10 cellular contexts compared by ENCODE assay signal in genomic region chr2:95345066-95345414, GRCh38. TPM values are rescaled to one million over a fixed set of nuclear protein-coding genes. Genes with fewer than 3 reads are reported as not detected.
A peak's percentile ranks its signal among the peaks of the same experiment; 100 is the strongest.
DNase-seq lines count a peak whose midpoint lies in the region; ATAC-seq and TF ChIP-seq lines count a peak whose summit lies in the region.
"Had no signal": no experiment of that assay in that cellular context is flagged by ENCODE, and none has a peak within 500 bp of the region (broad histone marks: within the 10 kb centered on the region; RNA-seq: fewer than 3 reads in every experiment).

No MANE protein-coding gene starts in this region.

- no peaks in the 10 kb centered on the region for H3K9me2 ChIP-seq in SK-N-SH

- no peak for ATAC-seq in SK-N-SH treated with all-trans-retinoic acid at 6 μM for 48 hours
- ATAC-seq in activated CD8-positive, alpha-beta T cell treated with anti-CD3 and anti-CD28 coated beads for 36 hours = no peak
- ATAC-seq in stimulated activated naive B cell treated with anti-CD40 and anti-IgM and Interleukin-4, amounts not matched to agents 10 μg/mL and 1 μg/mL and 100 μg/mL, for 72 hours (replicated peaks) = no peak

- CTCF ChIA-PET in SK-N-SH (lab: Yijun Ruan, JAX) = interaction anchor here (0.5 to 3.6 kb wide), 31 partner anchors 9 to 385 kb away, joined by 3 to 40 read pairs (median 4); partner anchors contain the start of genes FAHD2A and ZNF514
- CTCF ChIA-PET in activated CD8-positive, alpha-beta T cell treated with anti-CD3 and anti-CD28 coated beads for 36 hours (lab: Charles Lee) = interaction anchor here (0.7 to 1.9 kb wide), 23 partner anchors 8 to 268 kb away, joined by 3 to 16 read pairs (median 4); partner anchors contain the start of gene FAHD2A
- CTCF ChIA-PET in activated CD4-positive, alpha-beta memory T cell treated with anti-CD3 and anti-CD28 coated beads for 36 hours (lab: Charles Lee) = interaction anchor here (0.7 to 2.4 kb wide), 16 partner anchors 10 to 388 kb away, joined by 3 to 13 read pairs (median 4); partner anchors contain the start of genes FAHD2A and MAL

- H3K4me1 Mint-ChIP-seq in activated CD8-positive, alpha-beta T cell treated with anti-CD3 and anti-CD28 coated beads for 36 hours (ENCODE audit: low read depth) = no peaks in the 10 kb centered on the region
- H3K4me1 Mint-ChIP-seq in stimulated activated naive B cell treated with anti-CD40 and anti-IgM and Interleukin-4, amounts not matched to agents 10 μg/mL and 1 μg/mL and 100 μg/mL, for 72 hours = peaks cover 3 to 11% of the 10 kb centered on the region in 2 donors
- H3K4me1 Mint-ChIP-seq in activated CD4-positive, alpha-beta memory T cell treated with anti-CD3 and anti-CD28 coated beads for 36 hours (ENCODE audit: low read depth) = no peaks in the 10 kb centered on the region
- H3K4me1 Mint-ChIP-seq: activated naive CD4-positive, alpha-beta T cell treated with anti-CD3 and anti-CD28 coated beads, Interleukin-2, amount 50 U/mL, for 24 hours had no signal

- H3K27me3 ChIP-seq in SK-N-SH (ENCODE audit: insufficient read depth) (peaks cover 68% of the 10 kb centered on the region), iPS-15b (ENCODE audit: control insufficient read depth, insufficient read depth, low read length) (peaks cover 61% of the 10 kb centered on the region)

- H3K4me3 ChIP-seq in SK-N-SH (ENCODE audit: low read depth in 2 of 2, low read length in 1 of 2) (peak overlapping the region; percentile 51 to 70), iPS-15b (ENCODE audit: low read depth, low read length) (peak overlapping the region; percentile 69)

- no peaks in the 10 kb centered on the region for H3K79me2 ChIP-seq in SK-N-SH (ENCODE audit: insufficient read depth)

- H3K4me2 ChIP-seq in SK-N-SH = peak overlapping the region; percentile 99

- no peak overlapping the region for H3K27ac Mint-ChIP-seq in activated CD8-positive, alpha-beta T cell treated with anti-CD3 and anti-CD28 coated beads for 36 hours
- H3K27ac Mint-ChIP-seq in stimulated activated naive B cell treated with anti-CD40 and anti-IgM and Interleukin-4, amounts not matched to agents 10 μg/mL and 1 μg/mL and 100 μg/mL, for 72 hours = no peak overlapping the region
- H3K27ac Mint-ChIP-seq in activated CD4-positive, alpha-beta memory T cell treated with anti-CD3 and anti-CD28 coated beads for 36 hours = no peak overlapping the region
- H3K27ac Mint-ChIP-seq: activated naive CD4-positive, alpha-beta T cell treated with anti-CD3 and anti-CD28 coated beads, Interleukin-2, amount 50 U/mL, for 24 hours had no signal

- H3K9me3 Mint-ChIP-seq in activated CD8-positive, alpha-beta T cell treated with anti-CD3 and anti-CD28 coated beads for 36 hours = no peaks in the 10 kb centered on the region
- H3K9me3 Mint-ChIP-seq in stimulated activated naive B cell treated with anti-CD40 and anti-IgM and Interleukin-4, amounts not matched to agents 10 μg/mL and 1 μg/mL and 100 μg/mL, for 72 hours = no peaks in the 10 kb centered on the region
- no peaks in the 10 kb centered on the region for H3K9me3 Mint-ChIP-seq in activated CD4-positive, alpha-beta memory T cell treated with anti-CD3 and anti-CD28 coated beads for 36 hours
- H3K9me3 Mint-ChIP-seq: activated naive CD4-positive, alpha-beta T cell treated with anti-CD3 and anti-CD28 coated beads, Interleukin-2, amount 50 U/mL, for 24 hours had no signal

- no peaks in the 10 kb centered on the region for H3K36me3 ChIP-seq in SK-N-SH (replicated peaks in 1 of 2; ENCODE audit: control insufficient read depth in 1 of 2, insufficient read depth in 2 of 2, low read length in 1 of 2)
- H3K36me3 ChIP-seq in iPS-15b (ENCODE audit: control insufficient read depth, insufficient read depth, low read length) = no peaks in the 10 kb centered on the region

- no peak for TF ChIP-seq EP300 in SK-N-SH (IDR thresholded peaks at IDR 0.05; ENCODE audit: borderline replicate concordance in 1 of 2, low read depth in 1 of 2, low read length in 1 of 2)

- H4K20me1 ChIP-seq in SK-N-SH (ENCODE audit: insufficient read depth) = no peaks in the 10 kb centered on the region

- H3K9me3 ChIP-seq in SK-N-SH (no peaks in the 10 kb centered on the region), iPS-15b (ENCODE audit: control insufficient read depth, insufficient read depth, low read length) (no peaks in the 10 kb centered on the region)

- intact Hi-C loops in activated CD8-positive, alpha-beta T cell treated with anti-CD3 and anti-CD28 coated beads for 36 hours (cut with micrococcal nuclease) = no loop called here
- intact Hi-C loops in activated CD4-positive, alpha-beta memory T cell treated with anti-CD3 and anti-CD28 coated beads for 36 hours (cut with micrococcal nuclease) = loop anchor here (2.0 to 5.0 kb wide), 2 partner anchors 182 to 384 kb away; no protein-coding TSS in a partner anchor

- no peak for TF ChIP-seq RAD21 in SK-N-SH (IDR thresholded peaks at IDR 0.05; ENCODE audit: low read length)

- peaks cover 32% of the 10 kb centered on the region for H3K27me3 Mint-ChIP-seq in activated CD8-positive, alpha-beta T cell treated with anti-CD3 and anti-CD28 coated beads for 36 hours
- peaks cover 38 to 71% of the 10 kb centered on the region in 2 donors for H3K27me3 Mint-ChIP-seq in stimulated activated naive B cell treated with anti-CD40 and anti-IgM and Interleukin-4, amounts not matched to agents 10 μg/mL and 1 μg/mL and 100 μg/mL, for 72 hours
- peaks cover 43% of the 10 kb centered on the region for H3K27me3 Mint-ChIP-seq in activated CD4-positive, alpha-beta memory T cell treated with anti-CD3 and anti-CD28 coated beads for 36 hours

- 22% methylated on average over 14 of the region's 15 CpGs for WGBS in SK-N-SH (ENCODE audit: low lambda C conversion rate)

- DNase-seq in SK-N-SH = no peak
- no peak for DNase-seq in activated CD8-positive, alpha-beta T cell treated with anti-CD3 and anti-CD28 coated beads for 36 hours
- DNase-seq in stimulated activated naive B cell treated with anti-CD40 and anti-IgM and Interleukin-4, amounts not matched to agents 10 μg/mL and 1 μg/mL and 100 μg/mL, for 72 hours = no peak
- DNase-seq in COLO668 (lab: John Stamatoyannopoulos, UW; ENCODE audit: unreplicated experiment) = no peak
- DNase-seq in stimulated activated CD4-positive, alpha-beta T cell treated with anti-CD3 and anti-CD28 coated beads, Interleukin-2, amount 100 ng/mL, for 24 hours = no peak
- no peak for DNase-seq in activated CD4-positive, alpha-beta memory T cell treated with anti-CD3 and anti-CD28 coated beads for 36 hours

- POLR2A ChIA-PET in SK-N-SH (lab: Yijun Ruan, JAX) = no interaction called here
- POLR2A ChIA-PET in activated CD8-positive, alpha-beta T cell treated with anti-CD3 and anti-CD28 coated beads for 36 hours (lab: Charles Lee) = interaction anchor here (1.1 kb wide), 1 partner anchor 58 kb away, joined by 3 read pairs; no protein-coding TSS in a partner anchor
- POLR2A ChIA-PET in activated CD4-positive, alpha-beta memory T cell treated with anti-CD3 and anti-CD28 coated beads for 36 hours (lab: Charles Lee) = no interaction called here

- no peak overlapping the region for H3K27ac ChIP-seq in SK-N-SH (ENCODE audit: low read depth in 2 of 2, low read length in 1 of 2)
- H3K27ac ChIP-seq: SK-N-MC had no signal

- H3K4me1 ChIP-seq in SK-N-SH (ENCODE audit: control insufficient read depth in 1 of 2, insufficient read depth in 2 of 2, low read depth in 1 of 2, low read length in 1 of 2) (peaks cover 4 to 7% of the 10 kb centered on the region in 2 experiments; a peak in 2 of 4 replicates), iPS-15b (ENCODE audit: control insufficient read depth, insufficient read depth, low read length) (no peaks in the 10 kb centered on the region)

- H3K9ac ChIP-seq in SK-N-SH (no peak overlapping the region), iPS-15b (ENCODE audit: low read depth, low read length) (no peak overlapping the region)

- TF ChIP-seq CTCF in SK-N-SH (IDR thresholded peaks at IDR 0.05) = no peak
- no peak for TF ChIP-seq CTCF in activated CD8-positive, alpha-beta T cell treated with anti-CD3 and anti-CD28 coated beads for 36 hours (IDR thresholded peaks at IDR 0.05)

- H3K36me3 Mint-ChIP-seq in activated CD8-positive, alpha-beta T cell treated with anti-CD3 and anti-CD28 coated beads for 36 hours (ENCODE audit: low read depth) = no peaks in the 10 kb centered on the region
- no peaks in the 10 kb centered on the region for H3K36me3 Mint-ChIP-seq in stimulated activated naive B cell treated with anti-CD40 and anti-IgM and Interleukin-4, amounts not matched to agents 10 μg/mL and 1 μg/mL and 100 μg/mL, for 72 hours
- no peaks in the 10 kb centered on the region for H3K36me3 Mint-ChIP-seq in activated CD4-positive, alpha-beta memory T cell treated with anti-CD3 and anti-CD28 coated beads for 36 hours
- H3K36me3 Mint-ChIP-seq: activated naive CD4-positive, alpha-beta T cell treated with anti-CD3 and anti-CD28 coated beads, Interleukin-2, amount 50 U/mL, for 24 hours had no signal

- H3F3A ChIP-seq in SK-N-SH (replicated peaks; ENCODE audit: insufficient read depth) = no peaks in the 10 kb centered on the region

- H3K4me3 Mint-ChIP-seq in activated CD8-positive, alpha-beta T cell treated with anti-CD3 and anti-CD28 coated beads for 36 hours = peak overlapping the region; percentile 15
- H3K4me3 Mint-ChIP-seq in stimulated activated naive B cell treated with anti-CD40 and anti-IgM and Interleukin-4, amounts not matched to agents 10 μg/mL and 1 μg/mL and 100 μg/mL, for 72 hours = peak overlapping the region; percentile 82 to 83
- H3K4me3 Mint-ChIP-seq in activated CD4-positive, alpha-beta memory T cell treated with anti-CD3 and anti-CD28 coated beads for 36 hours = no peak overlapping the region

- H2AFZ ChIP-seq in SK-N-SH (ENCODE audit: low read depth) = no peak overlapping the region

TF ChIP-seq in SK-N-SH, 30 proteins besides CTCF, POLR2A, EP300 and RAD21 (continues in another document):
- no peak for TF ChIP-seq GATA2 (CRISPR knock-in tag; IDR thresholded peaks at IDR 0.05)

TF ChIP-seq in SK-N-SH treated with all-trans-retinoic acid at 6 μM for 48 hours, 23 proteins besides CTCF, POLR2A, EP300 and RAD21 (continues in another document):
- no peak for TF ChIP-seq SNAI2 (CRISPR knock-in tag; IDR thresholded peaks at IDR 0.05)

RNA-seq across cellular contexts. Expression of gene KCNIP3, which starts 47.9 kb away (rescaled TPM):
- polyA plus RNA-seq in SK-N-SH (2012; rRNA removed) = 0.97 and 1.6 TPM in 2 replicates
- polyA plus RNA-seq in SK-N-SH (2012; cell fraction: cytosol; rRNA removed) = 0.55 and 0.98 TPM in 2 replicates
- polyA plus RNA-seq in SK-N-SH (2012; cell fraction: nucleus; rRNA removed) = 2.3 and 2.5 TPM in 2 replicates
- not detected for total RNA-seq in activated CD8-positive, alpha-beta T cell treated with anti-CD3 and anti-CD28 coated beads for 36 hours
- not detected for total RNA-seq in activated CD4-positive, alpha-beta memory T cell treated with anti-CD3 and anti-CD28 coated beads for 36 hours

RNA-seq across cellular contexts. Expression of gene FAHD2A, which starts 57.5 kb away (rescaled TPM):
- polyA plus RNA-seq in SK-N-SH (2012; rRNA removed) = 40.5 and 48.2 TPM in 2 replicates
- 23.7 and 31.1 TPM in 2 replicates for polyA plus RNA-seq in SK-N-SH (2012; cell fraction: cytosol; rRNA removed)
- 109 and 128 TPM in 2 replicates for polyA plus RNA-seq in SK-N-SH (2012; cell fraction: nucleus; rRNA removed)
- total RNA-seq in activated CD8-positive, alpha-beta T cell treated with anti-CD3 and anti-CD28 coated beads for 36 hours = 10 to 100 TPM; 40.8 to 44.0 TPM
- total RNA-seq in activated CD4-positive, alpha-beta memory T cell treated with anti-CD3 and anti-CD28 coated beads for 36 hours = 10 to 100 TPM; 42.8 to 43.9 TPM
